In the genomic region with DNA sequence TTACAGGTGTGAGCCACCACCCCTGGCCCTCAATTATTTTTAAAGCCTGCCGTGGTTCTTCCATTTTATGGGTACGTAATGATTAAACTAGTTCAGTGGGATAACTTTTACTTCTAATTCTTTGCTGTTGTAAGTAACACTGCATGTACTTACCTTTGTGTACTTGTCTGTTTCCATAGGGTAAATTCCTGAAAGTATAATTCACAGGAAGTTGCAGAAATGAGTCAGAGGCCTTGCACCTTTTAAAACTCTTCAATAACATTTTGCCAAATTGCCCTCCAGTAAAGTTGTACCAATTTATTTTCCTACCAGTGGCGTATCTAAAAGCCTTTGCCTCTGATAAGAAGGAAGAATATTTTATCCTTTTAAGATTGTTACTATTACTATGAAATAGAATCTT, we compare ENCODE assay signal across 13 cellular contexts.
DNase-seq lines count a peak whose midpoint lies in the region; ATAC-seq and TF ChIP-seq lines count a peak whose summit lies in the region.
"Had no signal": no experiment of that assay in that cellular context is flagged by ENCODE, and none has a peak within 500 bp of the region (broad histone marks: within the 10 kb centered on the region; RNA-seq: fewer than 3 reads in every experiment).

No MANE protein-coding gene starts in this region.

- no peaks in the 10 kb centered on the region for H3K9me3 Mint-ChIP-seq in activated CD8-positive, alpha-beta T cell treated with anti-CD3 and anti-CD28 coated beads for 36 hours

- peaks cover 86% of the 10 kb centered on the region for H3K4me1 Mint-ChIP-seq in activated CD8-positive, alpha-beta T cell treated with anti-CD3 and anti-CD28 coated beads for 36 hours (ENCODE audit: low read depth)

- no peak overlapping the region for H3K4me3 Mint-ChIP-seq in activated CD8-positive, alpha-beta T cell treated with anti-CD3 and anti-CD28 coated beads for 36 hours
- H3K4me3 Mint-ChIP-seq: B cell had no signal

- TF ChIP-seq CTCF in left ventricle myocardium inferior (IDR thresholded peaks at IDR 0.05; ENCODE audit: borderline replicate concordance) (no peak), right atrium auricular region (IDR thresholded peaks at IDR 0.05) (no peak), esophagus squamous epithelium (IDR thresholded peaks at IDR 0.05) (no peak), lower lobe of right lung (IDR thresholded peaks at IDR 0.05) (no peak), WERI-Rb-1 (IDR thresholded peaks at IDR 0.05; ENCODE audit: low read depth, low read length) (no peak)
- no peak for TF ChIP-seq CTCF in activated CD8-positive, alpha-beta T cell treated with anti-CD3 and anti-CD28 coated beads for 36 hours (IDR thresholded peaks at IDR 0.05)

- no peaks in the 10 kb centered on the region for H3K9me3 ChIP-seq in left ventricle myocardium inferior (replicated peaks)
- no peaks in the 10 kb centered on the region for H3K9me3 ChIP-seq in right atrium auricular region
- no peaks in the 10 kb centered on the region for H3K9me3 ChIP-seq in esophagus squamous epithelium
- H3K9me3 ChIP-seq in lower lobe of right lung = no peaks in the 10 kb centered on the region
- no peaks in the 10 kb centered on the region for H3K9me3 ChIP-seq in WERI-Rb-1 (ENCODE audit: severe bottlenecking)
- H3K9me3 ChIP-seq: tibial artery had no signal

- H3K27ac ChIP-seq in left ventricle myocardium inferior (replicated peaks) (peak overlapping the region; percentile 58), right atrium auricular region (peak overlapping the region in 1 of 2 donors; percentile 61), esophagus squamous epithelium (peak overlapping the region; percentile 15 to 75 (median 64)), lower lobe of right lung (no peak overlapping the region), WERI-Rb-1 (no peak overlapping the region)
- H3K27ac ChIP-seq: tibial artery had no signal

- peaks cover 86% of the 10 kb centered on the region for H3K36me3 Mint-ChIP-seq in activated CD8-positive, alpha-beta T cell treated with anti-CD3 and anti-CD28 coated beads for 36 hours (ENCODE audit: low read depth)

- CTCF ChIA-PET in activated CD8-positive, alpha-beta T cell treated with anti-CD3 and anti-CD28 coated beads for 36 hours (lab: Charles Lee) = interaction anchor here (4.3 kb wide), 1 partner anchor 21 kb away, joined by 13 read pairs; no protein-coding TSS in a partner anchor

- intact Hi-C loops in left ventricle myocardium inferior (cut with micrococcal nuclease) (no loop called here), esophagus squamous epithelium (cut with DNase I) (no loop called here), lower lobe of right lung (cut with DNase I) (no loop called here)
- intact Hi-C loops in activated CD8-positive, alpha-beta T cell treated with anti-CD3 and anti-CD28 coated beads for 36 hours (cut with micrococcal nuclease) = no loop called here

- DNase-seq in left ventricle myocardium inferior = no peak
- DNase-seq in right atrium auricular region (ENCODE audit: low spot score) = no peak
- DNase-seq in activated CD8-positive, alpha-beta T cell treated with anti-CD3 and anti-CD28 coated beads for 36 hours = no peak
- no peak for DNase-seq in esophagus squamous epithelium (lab: John Stamatoyannopoulos, UW)
- DNase-seq in lower lobe of right lung = no peak
- DNase-seq in WERI-Rb-1 = no peak
- DNase-seq: activated effector memory CD4-positive, alpha-beta T cell treated with Interleukin-2 at 50 U/mL for 16 hours; midbrain; NCI-H2029 treated with DMSO at 0.1 percent for 48 hours; tibial artery had no signal

- POLR2A ChIA-PET in activated CD8-positive, alpha-beta T cell treated with anti-CD3 and anti-CD28 coated beads for 36 hours (lab: Charles Lee) = interaction anchor here (1.3 kb wide), 1 partner anchor 16 kb away, joined by 3 read pairs; no protein-coding TSS in a partner anchor

- H3K36me3 ChIP-seq in left ventricle myocardium inferior (peaks cover 3% of the 10 kb centered on the region), right atrium auricular region (no peaks in the 10 kb centered on the region), esophagus squamous epithelium (peaks cover 0 to 3% (median 0%) of the 10 kb centered on the region in 3 donors), lower lobe of right lung (peaks cover 2% of the 10 kb centered on the region), WERI-Rb-1 (no peaks in the 10 kb centered on the region; the same call in 1 of the 2 replicates)
- H3K36me3 ChIP-seq: tibial artery had no signal

- TF ChIP-seq POLR2A in esophagus squamous epithelium (IDR thresholded peaks at IDR 0.05) = no peak

- 30 to 52% methylated on average over 3 of the region's 3 CpGs for whole genome bisulfite sequencing in esophagus squamous epithelium, 2 donors

- H3K27me3 ChIP-seq in left ventricle myocardium inferior (ENCODE audit: low read depth) (no peaks in the 10 kb centered on the region), right atrium auricular region (no peaks in the 10 kb centered on the region), esophagus squamous epithelium (no peaks in the 10 kb centered on the region), lower lobe of right lung (ENCODE audit: low read depth) (no peaks in the 10 kb centered on the region), WERI-Rb-1 (ENCODE audit: insufficient read depth, low read depth, severe bottlenecking) (no peaks in the 10 kb centered on the region)
- H3K27me3 ChIP-seq: tibial artery had no signal

- H3K27me3 Mint-ChIP-seq in activated CD8-positive, alpha-beta T cell treated with anti-CD3 and anti-CD28 coated beads for 36 hours = no peaks in the 10 kb centered on the region
- H3K27me3 Mint-ChIP-seq: B cell had no signal

- H3K4me3 ChIP-seq in left ventricle myocardium inferior (no peak overlapping the region), right atrium auricular region (no peak overlapping the region), esophagus squamous epithelium (no peak overlapping the region), lower lobe of right lung (no peak overlapping the region), WERI-Rb-1 (ENCODE audit: low read depth, low read length) (no peak overlapping the region)
- H3K4me3 ChIP-seq: tibial artery had no signal

- no peak for ATAC-seq in activated CD8-positive, alpha-beta T cell treated with anti-CD3 and anti-CD28 coated beads for 36 hours
- ATAC-seq in HG03469 (IDR thresholded peaks at IDR 0.05; ENCODE audit: unreplicated experiment) = no peak
- ATAC-seq in lower lobe of right lung = no peak
- no peak for ATAC-seq in HG03442 (IDR thresholded peaks at IDR 0.05; ENCODE audit: unreplicated experiment)

- H3K27ac Mint-ChIP-seq in activated CD8-positive, alpha-beta T cell treated with anti-CD3 and anti-CD28 coated beads for 36 hours = peak overlapping the region; percentile 75

- peaks cover 79% of the 10 kb centered on the region for H3K4me1 ChIP-seq in left ventricle myocardium inferior
- H3K4me1 ChIP-seq in right atrium auricular region = peaks cover 0 to 81% of the 10 kb centered on the region in 2 donors
- H3K4me1 ChIP-seq in esophagus squamous epithelium = peaks cover 15 to 95% (median 41%) of the 10 kb centered on the region in 3 donors
- H3K4me1 ChIP-seq in lower lobe of right lung = peaks cover 25% of the 10 kb centered on the region

Comparison
In these comparisons a context has a peak if more than half of its experiments do, and no peak if none do; other contexts are left out.
1. H3K27ac ChIP-seq: peak in left ventricle myocardium inferior (single experiment) and esophagus squamous epithelium (4 of 4); none in lower lobe of right lung (single experiment) and WERI-Rb-1 (single experiment).